In genomic region chr16:70151391-70151790, GRCh38 we compare ENCODE assay signal across 21 cellular contexts. TPM values are rescaled to one million over a fixed set of nuclear protein-coding genes. Genes with fewer than 3 reads are reported as not detected.
A peak's percentile ranks its signal among the peaks of the same experiment; 100 is the strongest.
DNase-seq lines count a peak whose midpoint lies in the region; ATAC-seq, FAIRE-seq and TF ChIP-seq lines count a peak whose summit lies in the region.
"Had no signal": no experiment of that assay in that cellular context is flagged by ENCODE, and none has a peak within 500 bp of the region (broad histone marks: within the 10 kb centered on the region; RNA-seq: fewer than 3 reads in every experiment).

No MANE protein-coding gene starts in this region.

- peaks cover 7 to 39% of the 10 kb centered on the region in 2 experiments for H3K36me3 ChIP-seq in HepG2 (replicated peaks in 1 of 2; ENCODE audit: control insufficient read depth in 1 of 2, insufficient read depth in 2 of 2, low read length in 2 of 2)
- H3K36me3 ChIP-seq in right lobe of liver, result peaks cover 0 to 69% (median 20%) of the 10 kb centered on the region in 4 donors
- peaks cover 80% of the 10 kb centered on the region for H3K36me3 ChIP-seq in HUES6 (ENCODE audit: control insufficient read depth, insufficient read depth, low read length)
- peaks cover 0 to 92% (median 38%) of the 10 kb centered on the region in 3 donors for H3K36me3 ChIP-seq in esophagus squamous epithelium

- no TSS peak for BruUV-seq in HepG2 (replicated peaks; lab: Mats Ljungman, UMichigan)

- no peak for FAIRE-seq in HepG2 (lab: Jason Lieb, UNC)
- no peak for FAIRE-seq in urothelium cell line (lab: Jason Lieb, UNC)

- TF ChIP-seq POLR2A in HepG2 (IDR thresholded peaks at IDR 0.05; ENCODE audit: insufficient read depth in 1 of 2, low read depth in 2 of 2, low read length in 2 of 2) (no peak), right lobe of liver (IDR thresholded peaks at IDR 0.05) (no peak), esophagus squamous epithelium (IDR thresholded peaks at IDR 0.05) (no peak)

- no peak for TF ChIP-seq RAD21 in HepG2 (CRISPR knock-in tag; IDR thresholded peaks at IDR 0.05)

- H3K9ac ChIP-seq in HepG2 (ENCODE audit: insufficient read depth, low read depth, low read length) (no peak overlapping the region), HUES6 (ENCODE audit: low read length) (no peak overlapping the region)

- in situ Hi-C loops in HepG2 (cut with HindIII; ENCODE audit: extremely low pct_ligation_motif_present, low pct_unique_long_range_greater_than_20kb), result no loop called here

- CTCF ChIA-PET in HepG2 (lab: Yijun Ruan, JAX; ENCODE audit: low intra/inter-chr PET ratio, low total read pairs), result no interaction called here

- intact Hi-C loops in HepG2 (cut with micrococcal nuclease; ENCODE audit: unreplicated experiment), result loop anchor here (5.0 to 10.0 kb wide), 2 partner anchors 87 to 101 kb away; partner anchors contain the start of gene EXOSC6
- intact Hi-C loops in right lobe of liver (cut with DNase I), result loop anchor here in 1 of 2 donors (10.0 kb wide), 1 partner anchor 113 kb away; no protein-coding TSS in a partner anchor
- intact Hi-C loops in esophagus squamous epithelium (cut with DNase I), result no loop called here

- H3K4me2 ChIP-seq in HepG2 (ENCODE audit: low read depth, low read length), result no peak overlapping the region

- H2AFZ ChIP-seq in HepG2 (ENCODE audit: low read length), result no peak overlapping the region

- H3K4me3 ChIP-seq in HepG2 (replicated peaks in 1 of 3; ENCODE audit: insufficient read depth in 1 of 3, low read depth in 2 of 3, low read length in 3 of 3), result no peak overlapping the region
- H3K4me3 ChIP-seq in right lobe of liver, result no peak overlapping the region
- no peak overlapping the region for H3K4me3 ChIP-seq in HUES6 (ENCODE audit: low read depth, low read length)
- no peak overlapping the region for H3K4me3 ChIP-seq in esophagus squamous epithelium

- TF ChIP-seq CTCF in HepG2 (CRISPR knock-in tag; IDR thresholded peaks at IDR 0.05), result peak; percentile 27; the same call in 1 of the 2 replicates
- no peak for TF ChIP-seq CTCF in right lobe of liver (IDR thresholded peaks at IDR 0.05)
- TF ChIP-seq CTCF in esophagus squamous epithelium (IDR thresholded peaks at IDR 0.05), result no peak

- POLR2A ChIA-PET in HepG2 (lab: Yijun Ruan, JAX), result interaction anchor here (1.9 to 2.9 kb wide), 3 partner anchors 100 to 148 kb away, joined by 7 to 17 read pairs (median 13); partner anchors contain the start of genes AARS1, DDX19B and EXOSC6

- peaks cover 31% of the 10 kb centered on the region for H3K4me1 ChIP-seq in HepG2 (ENCODE audit: insufficient read depth, low read length)
- peaks cover 0 to 16% (median 7%) of the 10 kb centered on the region in 4 donors for H3K4me1 ChIP-seq in right lobe of liver
- H3K4me1 ChIP-seq in HUES6 (ENCODE audit: control insufficient read depth, insufficient read depth, low read length), result no peaks in the 10 kb centered on the region
- no peaks in the 10 kb centered on the region for H3K4me1 ChIP-seq in esophagus squamous epithelium

- H3K27ac ChIP-seq in HepG2 (ENCODE audit: extremely low read length, insufficient read depth, low read length), result peak overlapping the region; percentile 84
- H3K27ac ChIP-seq in right lobe of liver, result no peak overlapping the region
- peak overlapping the region; percentile 3; the same call in 1 of the 2 replicates for H3K27ac ChIP-seq in HUES6 (ENCODE audit: low read depth, low read length)
- H3K27ac ChIP-seq in esophagus squamous epithelium, result no peak overlapping the region
- H3K27ac ChIP-seq: WERI-Rb-1 had no signal

- WGBS in HepG2 (ENCODE audit: low lambda C conversion rate), result 96% methylated on average over 2 of the region's 2 CpGs
- WGBS in right lobe of liver (ENCODE audit: insufficient coverage, low coverage, low lambda C conversion rate, missing lambda C conversion rate), result 85% methylated on average over 2 of the region's 2 CpGs
- WGBS in esophagus squamous epithelium, 2 donors, result 79 to 88% methylated on average over 2 of the region's 2 CpGs

- ATAC-seq in HepG2 (no peak), right lobe of liver (no peak), esophagus mucosa (peak; percentile 63), HG03378 (IDR thresholded peaks at IDR 0.05; ENCODE audit: unreplicated experiment) (no peak)
- ATAC-seq: Panc1, right cardiac atrium had no signal

- DNase-seq in HepG2 (ENCODE audit: low spot score), result no peak
- no peak for DNase-seq in right lobe of liver
- DNase-seq in urothelium cell line (ENCODE audit: low spot score), result peak; percentile 22
- no peak for DNase-seq in GF-D8 (lab: John Stamatoyannopoulos, UW)
- DNase-seq in esophagus squamous epithelium (lab: John Stamatoyannopoulos, UW), result no peak
- DNase-seq: activated CD8-positive, alpha-beta memory T cell treated with anti-CD3 and anti-CD28 coated beads, Interleukin-2, amount 50 U/mL, for 4 hours; activated naive CD8-positive, alpha-beta T cell treated with anti-CD3 and anti-CD28 coated beads for 36 hours; caudate nucleus; endodermal cell; foreskin melanocyte; KG1; NCI-H1105 treated with DMSO at 0.1 percent for 48 hours; NCI-H526 treated with DMSO at 0.1 percent for 48 hours; right cardiac atrium; stimulated activated CD4-positive, alpha-beta T cell treated with anti-CD3 and anti-CD28 coated beads, Interleukin-2, amount 100 ng/mL, for 48 hours; trophoblast cell; WERI-Rb-1 had no signal

- H3K79me2 ChIP-seq in HepG2 (ENCODE audit: insufficient read depth, low read length), result no peaks in the 10 kb centered on the region

- H3K9me3 ChIP-seq in HepG2 (ENCODE audit: low read length), result no peaks in the 10 kb centered on the region
- H3K9me3 ChIP-seq in right lobe of liver, result no peaks in the 10 kb centered on the region
- H3K9me3 ChIP-seq in HUES6 (ENCODE audit: control insufficient read depth, insufficient read depth, low read depth, low read length), result no peaks in the 10 kb centered on the region
- H3K9me3 ChIP-seq in esophagus squamous epithelium, result no peaks in the 10 kb centered on the region

- TF ChIP-seq EP300 in HepG2 (IDR thresholded peaks at IDR 0.05; ENCODE audit: low read depth in 2 of 2, low read length in 2 of 2), result no peak
- no peak for TF ChIP-seq EP300 in HepG2 (CRISPR knock-in tag; IDR thresholded peaks at IDR 0.05; ENCODE audit: borderline replicate concordance)

- H3K27me3 ChIP-seq in HepG2 (ENCODE audit: control insufficient read depth in 1 of 2, insufficient read depth in 2 of 2, low read length in 2 of 2) (no peaks in the 10 kb centered on the region), right lobe of liver (no peaks in the 10 kb centered on the region), HUES6 (ENCODE audit: control insufficient read depth, insufficient read depth, low read length) (no peaks in the 10 kb centered on the region), esophagus squamous epithelium (no peaks in the 10 kb centered on the region)

- H4K20me1 ChIP-seq in HepG2 (ENCODE audit: insufficient read depth, low read length), result no peaks in the 10 kb centered on the region

RNA-seq across cellular contexts. Expression of gene CLEC18C, which starts 22.2 kb away (rescaled TPM):
- total RNA-seq in HepG2 (2016; rRNA removed; fragmentation: Illumina TruSeq; extraction: Trizol) (0.13 and 0.15 TPM in 2 replicates), right lobe of liver (under 1 TPM in 4 of 6 experiments, not detected in 2; 0.10 to 0.56 (median 0.47) TPM), esophagus mucosa (0.44 TPM), esophagus squamous epithelium (1 to 10 TPM in 1 of 4 donors, under 1 TPM in 2, not detected in 1; 0.11 to 1.3 (median 0.40) TPM)
- total RNA-seq in HepG2 (2016; cell fraction: cytosol; rRNA removed; fragmentation: Illumina TruSeq; extraction: Trizol; ENCODE audit: low read depth), result not detected in 2 replicates
- not detected in 2 replicates for total RNA-seq in HepG2 (2016; cell fraction: insoluble cytoplasmic fraction; rRNA removed; fragmentation: Illumina TruSeq; extraction: Trizol)
- not detected in 2 replicates for total RNA-seq in HepG2 (2016; cell fraction: membrane; rRNA removed; fragmentation: Illumina TruSeq; extraction: Trizol)
- 0.66 TPM in 1 of 2 replicates, not detected in the other for total RNA-seq in HepG2 (2016; cell fraction: nucleus; rRNA removed; fragmentation: Illumina TruSeq; extraction: Trizol)
- 0.29 and 0.50 TPM in 2 replicates for polyA plus RNA-seq in HepG2 (2011; rRNA removed)
- polyA plus RNA-seq in HepG2 (2011; cell fraction: cytosol; rRNA removed), result 0.13 and 0.29 TPM in 2 replicates
- polyA plus RNA-seq in HepG2 (2011; cell fraction: nucleus; rRNA removed), result 2.9 and 3.6 TPM in 2 replicates
- polyA plus RNA-seq in HepG2 (2012), result 0.28 and 0.29 TPM in 2 replicates
- polyA plus RNA-seq in HepG2 (2016; cell fraction: cytosol; fragmentation: Illumina TruSeq; extraction: Trizol; ENCODE audit: low read depth), result not detected in 2 replicates
- not detected in 2 replicates for polyA plus RNA-seq in HepG2 (2016; cell fraction: insoluble cytoplasmic fraction; fragmentation: Illumina TruSeq; extraction: Trizol; ENCODE audit: low read depth)
- polyA plus RNA-seq in HepG2 (2016; cell fraction: membrane; fragmentation: Illumina TruSeq; extraction: Trizol; ENCODE audit: low read depth), result not detected in 2 replicates
- 0.59 TPM in 1 of 2 replicates, not detected in the other for polyA plus RNA-seq in HepG2 (2016; cell fraction: nucleus; fragmentation: Illumina TruSeq; extraction: Trizol; ENCODE audit: insufficient read depth, low read depth)
- polyA minus RNA-seq in HepG2 (2011; rRNA and poly(A)+ RNA removed; ENCODE audit: low replicate concordance), result 0.37 and 2.3 TPM in 2 replicates
- polyA minus RNA-seq in HepG2 (2011; cell fraction: cytosol; rRNA and poly(A)+ RNA removed), result not detected in 2 replicates
- polyA minus RNA-seq in HepG2 (2011; cell fraction: nucleus; rRNA and poly(A)+ RNA removed), result 1.2 and 3.0 TPM in 2 replicates
- polyA plus RNA-seq: right cardiac atrium had no signal

RNA-seq across cellular contexts. Expression of gene PDPR, which starts 37.3 kb away (rescaled TPM):
- 7.2 and 19.5 TPM in 2 replicates for total RNA-seq in HepG2 (2016; rRNA removed; fragmentation: Illumina TruSeq; extraction: Trizol)
- total RNA-seq in HepG2 (2016; cell fraction: cytosol; rRNA removed; fragmentation: Illumina TruSeq; extraction: Trizol; ENCODE audit: low read depth), result 4.1 and 4.7 TPM in 2 replicates
- 6.8 and 18.8 TPM in 2 replicates for total RNA-seq in HepG2 (2016; cell fraction: insoluble cytoplasmic fraction; rRNA removed; fragmentation: Illumina TruSeq; extraction: Trizol)
- 3.9 TPM in 2 replicates for total RNA-seq in HepG2 (2016; cell fraction: membrane; rRNA removed; fragmentation: Illumina TruSeq; extraction: Trizol)
- total RNA-seq in HepG2 (2016; cell fraction: nucleus; rRNA removed; fragmentation: Illumina TruSeq; extraction: Trizol), result 25.7 and 29.8 TPM in 2 replicates
- 29.9 and 30.6 TPM in 2 replicates for polyA plus RNA-seq in HepG2 (2011; rRNA removed)
- polyA plus RNA-seq in HepG2 (2011; cell fraction: cytosol; rRNA removed), result 18.1 and 18.9 TPM in 2 replicates
- 46.6 and 49.7 TPM in 2 replicates for polyA plus RNA-seq in HepG2 (2011; cell fraction: nucleus; rRNA removed)
- polyA plus RNA-seq in HepG2 (2012), result 17.6 and 18.4 TPM in 2 replicates
- polyA plus RNA-seq in HepG2 (2016; cell fraction: cytosol; fragmentation: Illumina TruSeq; extraction: Trizol; ENCODE audit: low read depth), result 0.85 and 0.92 TPM in 2 replicates
- 5.4 and 6.4 TPM in 2 replicates for polyA plus RNA-seq in HepG2 (2016; cell fraction: insoluble cytoplasmic fraction; fragmentation: Illumina TruSeq; extraction: Trizol; ENCODE audit: low read depth)
- 1.9 TPM in 2 replicates for polyA plus RNA-seq in HepG2 (2016; cell fraction: membrane; fragmentation: Illumina TruSeq; extraction: Trizol; ENCODE audit: low read depth)
- polyA plus RNA-seq in HepG2 (2016; cell fraction: nucleus; fragmentation: Illumina TruSeq; extraction: Trizol; ENCODE audit: insufficient read depth, low read depth), result 41.4 and 43.2 TPM in 2 replicates
- polyA minus RNA-seq in HepG2 (2011; rRNA and poly(A)+ RNA removed; ENCODE audit: low replicate concordance), result 61.1 and 96.4 TPM in 2 replicates
- polyA minus RNA-seq in HepG2 (2011; cell fraction: cytosol; rRNA and poly(A)+ RNA removed), result 25.1 and 32.3 TPM in 2 replicates
- 50.5 and 53.6 TPM in 2 replicates for polyA minus RNA-seq in HepG2 (2011; cell fraction: nucleus; rRNA and poly(A)+ RNA removed)
- total RNA-seq in right lobe of liver, result 10 to 100 TPM in 1 of 6 experiments, 1 to 10 TPM in 5; 6.5 to 10.1 (median 8.3) TPM
- total RNA-seq in esophagus mucosa, result 16.3 TPM
- total RNA-seq in esophagus squamous epithelium, result 10 to 100 TPM in 3 of 4 donors, 1 to 10 TPM in 1; 5.0 to 24.6 (median 11.7) TPM

Comparison
In these comparisons a context has a peak if more than half of its experiments do, and no peak if none do; other contexts are left out.
1. H3K27ac ChIP-seq: peak in HepG2 (single experiment) and HUES6 (single experiment); none in right lobe of liver (0 of 3) and esophagus squamous epithelium (0 of 4).